24 cellular contexts compared by ENCODE assay signal in genomic region chr11:70887428-70887827, GRCh38.
DNase-seq lines count a peak whose midpoint lies in the region; ATAC-seq, FAIRE-seq and TF ChIP-seq lines count a peak whose summit lies in the region.
"Had no signal": no experiment of that assay in that cellular context is flagged by ENCODE, and none has a peak within 500 bp of the region (broad histone marks: within the 10 kb centered on the region; RNA-seq: fewer than 3 reads in every experiment).

No MANE protein-coding gene starts in this region.

- no peaks in the 10 kb centered on the region for H3K9me3 ChIP-seq in neural cell (ENCODE audit: low read length)
- H3K9me3 ChIP-seq: MG63, SJCRH30 had no signal

- TF ChIP-seq EP300 in neural cell (conservative IDR thresholded peaks at IDR 0.05; ENCODE audit: poor library complexity, severe bottlenecking): no peak

- no peak for FAIRE-seq in urothelium cell line (lab: Jason Lieb, UNC)
- FAIRE-seq: GM19239, H54, HepG2, K562 had no signal

- H3K79me2 ChIP-seq in neural cell (replicated peaks; ENCODE audit: insufficient read depth, low read length): no peaks in the 10 kb centered on the region

- peaks cover 45% of the 10 kb centered on the region for H3K4me1 Mint-ChIP-seq in brain
- H3K4me1 Mint-ChIP-seq in stimulated activated effector memory CD8-positive, alpha-beta T cell treated with anti-CD3 and anti-CD28 coated beads, Interleukin-12 subunit alpha, Interleukin-12 subunit beta, amount 100 ng/mL, for 72 hours: no peaks in the 10 kb centered on the region
- H3K4me1 Mint-ChIP-seq: CD8-positive, alpha-beta memory T cell had no signal

- peak overlapping the region in 4 of 5 experiments; percentile 76 to 97 (median 88) for H3K27ac Mint-ChIP-seq in brain
- H3K27ac Mint-ChIP-seq in stimulated activated effector memory CD8-positive, alpha-beta T cell treated with anti-CD3 and anti-CD28 coated beads, Interleukin-12 subunit alpha, Interleukin-12 subunit beta, amount 100 ng/mL, for 72 hours: no peak overlapping the region
- H3K27ac Mint-ChIP-seq: CD8-positive, alpha-beta memory T cell had no signal

- no peaks in the 10 kb centered on the region for H3K9me2 ChIP-seq in neural cell (ENCODE audit: insufficient read depth, low read length)

- no peaks in the 10 kb centered on the region for H3F3A ChIP-seq in neural cell (ENCODE audit: insufficient read depth, low read length, poor library complexity, severe bottlenecking)

- no peak overlapping the region for H3K9ac ChIP-seq in neural cell (ENCODE audit: low read length)

- H3K27ac ChIP-seq in neural cell (ENCODE audit: low read length): peak overlapping the region; percentile 51
- H3K27ac ChIP-seq: C4-2B, HL-60, SJCRH30 had no signal

- TF ChIP-seq CTCF in brain (conservative IDR thresholded peaks at IDR 0.05) (no peak), neural cell (IDR thresholded peaks at IDR 0.05; ENCODE audit: poor library complexity, severe bottlenecking) (no peak)

- H3K9me3 Mint-ChIP-seq in brain: peaks cover 0 to 8% (median 5%) of the 10 kb centered on the region in 5 experiments
- H3K9me3 Mint-ChIP-seq in stimulated activated effector memory CD8-positive, alpha-beta T cell treated with anti-CD3 and anti-CD28 coated beads, Interleukin-12 subunit alpha, Interleukin-12 subunit beta, amount 100 ng/mL, for 72 hours: no peaks in the 10 kb centered on the region

- no peak for ATAC-seq in HG03442 (IDR thresholded peaks at IDR 0.05; ENCODE audit: unreplicated experiment)
- ATAC-seq in stimulated activated effector memory CD8-positive, alpha-beta T cell treated with anti-CD3 and anti-CD28 coated beads, Interleukin-12 subunit alpha, Interleukin-12 subunit beta, amount 100 ng/mL, for 72 hours: no peak
- ATAC-seq: HepG2, K562, Panc1 had no signal

- H3K36me3 Mint-ChIP-seq in brain: no peaks in the 10 kb centered on the region
- no peaks in the 10 kb centered on the region for H3K36me3 Mint-ChIP-seq in stimulated activated effector memory CD8-positive, alpha-beta T cell treated with anti-CD3 and anti-CD28 coated beads, Interleukin-12 subunit alpha, Interleukin-12 subunit beta, amount 100 ng/mL, for 72 hours
- H3K36me3 Mint-ChIP-seq: CD8-positive, alpha-beta memory T cell had no signal

- TF ChIP-seq RAD21 in neural cell (conservative IDR thresholded peaks at IDR 0.05): no peak

- H3K27me3 Mint-ChIP-seq in brain: peaks cover 3% of the 10 kb centered on the region

- H3K4me2 ChIP-seq in neural cell (ENCODE audit: low read length): no peak overlapping the region

- peak; percentile 29 for DNase-seq in NCI-H748 (lab: John Stamatoyannopoulos, UW; ENCODE audit: unreplicated experiment)
- no peak for DNase-seq in NCI-H748 treated with DMSO at 0.1 percent for 48 hours (lab: John Stamatoyannopoulos, UW)
- no peak for DNase-seq in cerebellar nuclear complex (lab: John Stamatoyannopoulos, UW)
- no peak for DNase-seq in stimulated activated effector memory CD8-positive, alpha-beta T cell treated with anti-CD3 and anti-CD28 coated beads, Interleukin-12 subunit alpha, Interleukin-12 subunit beta, amount 100 ng/mL, for 72 hours (ENCODE audit: low spot score in 2 of 2)
- DNase-seq in urothelium cell line (ENCODE audit: low spot score): no peak
- DNase-seq: 8988T; CD8-positive, alpha-beta memory T cell; DMS53; GF-D8; MG63; NCI-H1694 treated with DMSO at 0.1 percent for 48 hours; NCI-H2081 treated with DMSO at 0.1 percent for 48 hours; NCI-H69; SJCRH30 had no signal

- no peaks in the 10 kb centered on the region for H3K36me3 ChIP-seq in neural cell (ENCODE audit: insufficient read depth, low read length)
- H3K36me3 ChIP-seq: MG63, SJCRH30 had no signal

- H3K4me3 ChIP-seq in neural cell (ENCODE audit: low read length): no peak overlapping the region
- H3K4me3 ChIP-seq: K562, MG63, SJCRH30 had no signal

- H3K27me3 ChIP-seq in neural cell (ENCODE audit: insufficient read depth, low read depth, low read length): no peaks in the 10 kb centered on the region
- H3K27me3 ChIP-seq: MG63, SJCRH30 had no signal

- H2AFZ ChIP-seq in neural cell (ENCODE audit: low read depth, low read length): no peak overlapping the region

- peak overlapping the region in 1 of 5 experiments; percentile 68 for H3K4me3 Mint-ChIP-seq in brain
- no peak overlapping the region for H3K4me3 Mint-ChIP-seq in stimulated activated effector memory CD8-positive, alpha-beta T cell treated with anti-CD3 and anti-CD28 coated beads, Interleukin-12 subunit alpha, Interleukin-12 subunit beta, amount 100 ng/mL, for 72 hours

- no peaks in the 10 kb centered on the region for H4K20me1 ChIP-seq in neural cell (ENCODE audit: insufficient read depth)

TF ChIP-seq in neural cell, 6 proteins besides CTCF, POLR2A, EP300 and RAD21:
- no peak for TF ChIP-seq POLR2AphosphoS5 (IDR thresholded peaks at IDR 0.05)
- TF ChIP-seq TAF1 (IDR thresholded peaks at IDR 0.05; ENCODE audit: low read depth): no peak
- TF ChIP-seq SMC3 (conservative IDR thresholded peaks at IDR 0.05; ENCODE audit: poor library complexity): no peak
- no peak for TF ChIP-seq EZH2 (IDR thresholded peaks at IDR 0.05; ENCODE audit: borderline replicate concordance, insufficient read depth, low read length, poor library complexity, severe bottlenecking)
- no peak for TF ChIP-seq REST (IDR thresholded peaks at IDR 0.05; ENCODE audit: borderline replicate concordance)
- TF ChIP-seq MXI1 (conservative IDR thresholded peaks at IDR 0.05; ENCODE audit: poor library complexity, severe bottlenecking): no peak
